Comparison of ENCODE assay signal across 13 cellular contexts in the genomic region with DNA sequence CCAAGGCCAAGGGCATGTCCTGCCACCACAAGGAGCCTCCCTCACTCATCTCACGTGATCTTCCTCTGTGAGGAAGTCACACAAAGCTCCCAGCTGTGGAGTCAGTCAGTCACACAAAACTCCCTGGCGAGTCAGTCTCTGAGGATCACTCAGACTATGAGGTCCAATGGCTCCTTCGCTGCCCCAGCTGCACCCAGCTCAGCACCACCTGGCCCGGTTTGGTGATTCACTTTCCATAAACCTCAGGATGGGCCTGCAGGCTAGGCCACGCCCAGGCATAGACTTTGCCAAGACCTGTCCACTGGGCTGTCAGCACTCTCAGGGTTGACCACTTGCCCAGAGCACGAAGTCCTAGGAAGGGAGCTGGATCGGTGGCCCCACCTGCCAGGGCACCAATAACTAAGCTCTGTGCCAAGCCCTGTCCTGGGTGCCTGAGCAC.
DNase-seq lines count a peak whose midpoint lies in the region; ATAC-seq and FAIRE-seq lines count a peak whose summit lies in the region.
"Had no signal": no experiment of that assay in that cellular context is flagged by ENCODE, and none has a peak within 500 bp of the region (broad histone marks: within the 10 kb centered on the region; RNA-seq: fewer than 3 reads in every experiment).

No MANE protein-coding gene starts in this region.

- no peaks in the 10 kb centered on the region for H3K27me3 Mint-ChIP-seq in activated CD4-positive, alpha-beta T cell treated with anti-CD3 and anti-CD28 coated beads, Interleukin-2, amount 10 ng/mL, durations not matched to agents 7 days and 5 days

- FAIRE-seq in urothelium cell line (lab: Jason Lieb, UNC), result peak; percentile 69

- H3K9me3 Mint-ChIP-seq in activated naive CD4-positive, alpha-beta T cell treated with anti-CD3 and anti-CD28 coated beads, Interleukin-2, amount 50 U/mL, for 72 hours, result no peaks in the 10 kb centered on the region
- H3K9me3 Mint-ChIP-seq in activated CD4-positive, alpha-beta T cell treated with anti-CD3 and anti-CD28 coated beads, Interleukin-2, amount 10 ng/mL, durations not matched to agents 7 days and 5 days, result no peaks in the 10 kb centered on the region
- H3K9me3 Mint-ChIP-seq: effector memory CD8-positive, alpha-beta T cell had no signal

- ATAC-seq in activated naive CD4-positive, alpha-beta T cell treated with anti-CD3 and anti-CD28 coated beads, Interleukin-2, amount 50 U/mL, for 72 hours, result peak; percentile 36 to 41
- peak; percentile 87 to 94 for ATAC-seq in left cardiac atrium
- ATAC-seq: effector memory CD8-positive, alpha-beta T cell; SK-N-SH treated with all-trans-retinoic acid at 6 μM for 48 hours had no signal

- H3K36me3 Mint-ChIP-seq in activated naive CD4-positive, alpha-beta T cell treated with anti-CD3 and anti-CD28 coated beads, Interleukin-2, amount 50 U/mL, for 72 hours, result no peaks in the 10 kb centered on the region
- no peaks in the 10 kb centered on the region for H3K36me3 Mint-ChIP-seq in activated CD4-positive, alpha-beta T cell treated with anti-CD3 and anti-CD28 coated beads, Interleukin-2, amount 10 ng/mL, durations not matched to agents 7 days and 5 days (ENCODE audit: low read depth)

- POLR2A ChIA-PET in activated CD4-positive, alpha-beta T cell treated with anti-CD3 and anti-CD28 coated beads, Interleukin-2, amount 10 ng/mL, durations not matched to agents 7 days and 5 days (lab: Charles Lee), result no interaction called here

- peak overlapping the region in 1 of 2 donors; percentile 13 for H3K27ac Mint-ChIP-seq in activated naive CD4-positive, alpha-beta T cell treated with anti-CD3 and anti-CD28 coated beads, Interleukin-2, amount 50 U/mL, for 72 hours
- no peak overlapping the region for H3K27ac Mint-ChIP-seq in activated CD4-positive, alpha-beta T cell treated with anti-CD3 and anti-CD28 coated beads, Interleukin-2, amount 10 ng/mL, durations not matched to agents 7 days and 5 days
- H3K27ac Mint-ChIP-seq: effector memory CD8-positive, alpha-beta T cell had no signal

- no peak for DNase-seq in activated naive CD4-positive, alpha-beta T cell treated with anti-CD3 and anti-CD28 coated beads, Interleukin-2, amount 50 U/mL, for 72 hours (ENCODE audit: low spot score in 2 of 2)
- DNase-seq in activated naive CD4-positive, alpha-beta T cell (lab: John Stamatoyannopoulos, UW), result no peak
- DNase-seq in T1000 (lab: John Stamatoyannopoulos, UW), result peak; percentile 79
- peak; percentile 39 for DNase-seq in left cardiac atrium
- peak; percentile 82 for DNase-seq in urothelium cell line (ENCODE audit: low spot score)
- no peak for DNase-seq in NCI-H1092 (lab: John Stamatoyannopoulos, UW)
- no peak for DNase-seq in activated CD4-positive, alpha-beta T cell treated with anti-CD3 and anti-CD28 coated beads, Interleukin-2, amount 10 ng/mL, durations not matched to agents 7 days and 5 days
- DNase-seq in medulla oblongata (ENCODE audit: extremely low spot score), result no peak
- DNase-seq: activated T-cell treated with anti-CD3 and anti-CD28 coated beads, Interleukin-2, amount 50 U/mL, for 1 hour; effector memory CD8-positive, alpha-beta T cell; mesendoderm; thyroid gland had no signal

- no peaks in the 10 kb centered on the region for H3K4me1 Mint-ChIP-seq in activated CD4-positive, alpha-beta T cell treated with anti-CD3 and anti-CD28 coated beads, Interleukin-2, amount 10 ng/mL, durations not matched to agents 7 days and 5 days

- no peak overlapping the region for H3K4me3 Mint-ChIP-seq in activated CD4-positive, alpha-beta T cell treated with anti-CD3 and anti-CD28 coated beads, Interleukin-2, amount 10 ng/mL, durations not matched to agents 7 days and 5 days
- H3K4me3 Mint-ChIP-seq: effector memory CD8-positive, alpha-beta T cell had no signal

- CTCF ChIA-PET in activated CD4-positive, alpha-beta T cell treated with anti-CD3 and anti-CD28 coated beads, Interleukin-2, amount 10 ng/mL, durations not matched to agents 7 days and 5 days (lab: Charles Lee), result interaction anchor here (1.0 to 1.2 kb wide), 2 partner anchors 13 to 18 kb away, joined by 3 read pairs; no protein-coding TSS in a partner anchor

- intact Hi-C loops in left cardiac atrium (cut with DNase I), result loop anchor here in 1 of 2 donors (5.0 kb wide), 1 partner anchor 173 kb away; no protein-coding TSS in a partner anchor

Comparison
In these comparisons a context has a peak if more than half of its experiments do, and no peak if none do; other contexts are left out.
1. DNase-seq: peak in T1000 (single experiment), left cardiac atrium (single experiment) and urothelium cell line (single experiment); none in activated naive CD4-positive, alpha-beta T cell treated with anti-CD3 and anti-CD28 coated beads, Interleukin-2, amount 50 U/mL, for 72 hours (0 of 2), activated naive CD4-positive, alpha-beta T cell (0 of 4), NCI-H1092 (single experiment), activated CD4-positive, alpha-beta T cell treated with anti-CD3 and anti-CD28 coated beads, Interleukin-2, amount 10 ng/mL, durations not matched to agents 7 days and 5 days (single experiment) and medulla oblongata (single experiment).